16 cellular contexts compared by ENCODE assay signal in genomic region chr11:68867067-68867466, GRCh38. TPM values are rescaled to one million over a fixed set of nuclear protein-coding genes. Genes with fewer than 3 reads are reported as not detected.
DNase-seq lines count a peak whose midpoint lies in the region; FAIRE-seq and TF ChIP-seq lines count a peak whose summit lies in the region.
"Had no signal": no experiment of that assay in that cellular context is flagged by ENCODE, and none has a peak within 500 bp of the region (broad histone marks: within the 10 kb centered on the region; RNA-seq: fewer than 3 reads in every experiment).

No MANE protein-coding gene starts in this region.

- TF ChIP-seq EP300 in H1 (IDR thresholded peaks at IDR 0.05; ENCODE audit: borderline replicate concordance in 1 of 2, low read depth in 2 of 2, low read length in 2 of 2) (no peak), stomach (IDR thresholded peaks at IDR 0.05) (no peak)

- H3K27me3 ChIP-seq in BE2C (no peaks in the 10 kb centered on the region), H1 (replicated peaks in 1 of 4; ENCODE audit: control insufficient read depth in 3 of 4, extremely low read depth in 1 of 4, insufficient read depth in 3 of 4, low read length in 3 of 4) (peaks cover 0 to 3% (median 0%) of the 10 kb centered on the region in 4 experiments; a peak in 2 of 7 replicates), stomach (no peaks in the 10 kb centered on the region), esophagus squamous epithelium (no peaks in the 10 kb centered on the region)
- peaks cover 0 to 34% (median 22%) of the 10 kb centered on the region in 11 experiments; a peak in 15 of 22 replicates for H3K27me3 ChIP-seq in BLaER1 treated with 17β-estradiol and CSF1 and Interleukin-3, amounts not matched to agents 10 nM and 100 nM

- TF ChIP-seq CTCF in BE2C (IDR thresholded peaks at IDR 0.05; ENCODE audit: low read depth, low read length): no peak
- no peak for TF ChIP-seq CTCF in H1 (IDR thresholded peaks at IDR 0.05; ENCODE audit: control extremely low read depth in 1 of 3, insufficient read depth in 1 of 3, low read depth in 1 of 3, low read length in 3 of 3)
- no peak for TF ChIP-seq CTCF in stomach (IDR thresholded peaks at IDR 0.05)
- TF ChIP-seq CTCF in esophagus squamous epithelium (IDR thresholded peaks at IDR 0.05): no peak

- DNase-seq in BE2C (peak; percentile 52), H1 (ENCODE audit: low read depth in 1 of 2, low spot score in 2 of 2) (no peak), posterior vena cava (ENCODE audit: low spot score) (peak; percentile 78), stomach (no peak), esophagus squamous epithelium (lab: John Stamatoyannopoulos, UW) (no peak), DMS79 treated with DMSO at 0.1 percent for 48 hours (lab: John Stamatoyannopoulos, UW) (no peak)
- no peak for DNase-seq in activated naive CD4-positive, alpha-beta T cell treated with Interleukin-2 at 50 U/mL for 16 hours
- DNase-seq: CD4-positive, alpha-beta memory T cell; DMS153; DMS79; GF-D8; GOT3; IMR-90 had no signal

- H4K91ac ChIP-seq in H1 (replicated peaks; ENCODE audit: insufficient read length, low read length): no peak overlapping the region

- no peak overlapping the region for H4K5ac ChIP-seq in H1 (ENCODE audit: insufficient read length, low read depth, low read length)

- no peak overlapping the region for H4K8ac ChIP-seq in H1 (ENCODE audit: extremely low read depth, insufficient read depth, low read length)

- H2BK120ac ChIP-seq in H1 (replicated peaks; ENCODE audit: low read depth, low read length): no peak overlapping the region

- 89% methylated on average over 6 of the region's 6 CpGs; no CpG with 5 or more reads in 1 of the 2 experiments for WGBS in H1 (ENCODE audit: extremely low coverage in 1 of 2, insufficient coverage in 1 of 2, insufficient read length in 1 of 2, insufficient replicate concordance in 2 of 2, low coverage in 1 of 2, low lambda C conversion rate in 2 of 2, missing lambda C conversion rate in 1 of 2), 2 experiments
- 78 to 88% (median 83%) methylated on average over 6 of the region's 6 CpGs for WGBS in stomach, 5 donors
- WGBS in esophagus squamous epithelium, 2 donors: 75 to 81% methylated on average over 4 to 6 of the region's 6 CpGs

- TF ChIP-seq POLR2A in H1 (IDR thresholded peaks at IDR 0.05; ENCODE audit: control extremely low read depth in 1 of 2, low read depth in 2 of 2, low read length in 2 of 2) (no peak), stomach (IDR thresholded peaks at IDR 0.05) (no peak), esophagus squamous epithelium (IDR thresholded peaks at IDR 0.05) (no peak)

- no peak overlapping the region for H2BK5ac ChIP-seq in H1 (ENCODE audit: low read depth, low read length)

- no peaks in the 10 kb centered on the region for H3K79me1 ChIP-seq in H1 (ENCODE audit: low read depth, low read length)

- TF ChIP-seq RAD21 in H1 (IDR thresholded peaks at IDR 0.05 in 1 of 2, conservative IDR thresholded peaks at IDR 0.05 in 1 of 2; ENCODE audit: low read depth in 2 of 2, low read length in 2 of 2): no peak

- H3K4ac ChIP-seq in H1 (replicated peaks; ENCODE audit: insufficient read length, low read depth, low read length): peak overlapping the region; percentile 37

- no peaks in the 10 kb centered on the region for H3K79me2 ChIP-seq in H1 (ENCODE audit: control insufficient read depth in 1 of 2, insufficient read depth in 2 of 2, low read length in 2 of 2)

- intact Hi-C loops in posterior vena cava (cut with DNase I): no loop called here
- intact Hi-C loops in stomach (cut with DNase I; ENCODE audit: low total_unique reads): no loop called here
- intact Hi-C loops in esophagus squamous epithelium (cut with DNase I): no loop called here

- no peak overlapping the region for H3K27ac ChIP-seq in BLaER1 treated with 17β-estradiol and CSF1 and Interleukin-3, amounts not matched to agents 10 nM and 100 nM
- H3K27ac ChIP-seq in H1 (ENCODE audit: low read depth, low read length) (no peak overlapping the region), stomach (no peak overlapping the region), esophagus squamous epithelium (no peak overlapping the region)

- peaks cover 2% of the 10 kb centered on the region; the same call in 1 of the 2 replicates for H3K9me3 ChIP-seq in BE2C
- H3K9me3 ChIP-seq in BLaER1 treated with 17β-estradiol and CSF1 and Interleukin-3, amounts not matched to agents 10 nM and 100 nM (replicated peaks in 1 of 11): peaks cover 17 to 28% (median 24%) of the 10 kb centered on the region in 11 experiments
- no peaks in the 10 kb centered on the region for H3K9me3 ChIP-seq in H1 (ENCODE audit: insufficient read depth in 2 of 2, low read depth in 1 of 2, low read length in 1 of 2)
- peaks cover 0 to 7% (median 5%) of the 10 kb centered on the region in 4 donors for H3K9me3 ChIP-seq in stomach
- peaks cover 0 to 9% (median 8%) of the 10 kb centered on the region in 3 donors for H3K9me3 ChIP-seq in esophagus squamous epithelium

- H2AFZ ChIP-seq in H1 (ENCODE audit: low read length): no peak overlapping the region

- H2BK12ac ChIP-seq in H1 (ENCODE audit: low read depth, low read length): no peak overlapping the region

- CTCF ChIA-PET in H1 (lab: Charles Lee; ENCODE audit: partially characterized antibody): no interaction called here

- FAIRE-seq in H1 (lab: Jason Lieb, UNC): no peak
- FAIRE-seq: K562 had no signal

- no peak overlapping the region for H2AK5ac ChIP-seq in H1 (ENCODE audit: low read depth, low read length)

- H3K14ac ChIP-seq in H1 (ENCODE audit: insufficient read length): no peak overlapping the region

- H4K20me1 ChIP-seq in BLaER1 treated with 17β-estradiol and CSF1 and Interleukin-3, amounts not matched to agents 10 nM and 100 nM: peaks cover 0 to 13% (median 0%) of the 10 kb centered on the region in 11 experiments; a peak in 2 of 22 replicates
- no peaks in the 10 kb centered on the region for H4K20me1 ChIP-seq in H1 (replicated peaks in 1 of 2; ENCODE audit: control insufficient read depth in 1 of 2, insufficient read depth in 2 of 2, low read length in 2 of 2)

- H3K36me3 ChIP-seq in BE2C (no peaks in the 10 kb centered on the region), H1 (ENCODE audit: control insufficient read depth in 2 of 4, insufficient read depth in 4 of 4, low read length in 3 of 4) (no peaks in the 10 kb centered on the region), stomach (no peaks in the 10 kb centered on the region), esophagus squamous epithelium (no peaks in the 10 kb centered on the region)
- peaks cover 0 to 7% (median 5%) of the 10 kb centered on the region in 11 experiments; a peak in 4 of 22 replicates for H3K36me3 ChIP-seq in BLaER1 treated with 17β-estradiol and CSF1 and Interleukin-3, amounts not matched to agents 10 nM and 100 nM
- H3K36me3 ChIP-seq: HAP-1 had no signal

- no peak overlapping the region for H3K4me3 ChIP-seq in BE2C (ENCODE audit: low read depth, low read length)
- no peak overlapping the region for H3K4me3 ChIP-seq in BLaER1 treated with 17β-estradiol and CSF1 and Interleukin-3, amounts not matched to agents 10 nM and 100 nM
- H3K4me3 ChIP-seq in H1 (ENCODE audit: extremely low read depth in 1 of 4, insufficient read depth in 2 of 4, low read depth in 3 of 4, low read length in 4 of 4): no peak overlapping the region
- no peak overlapping the region for H3K4me3 ChIP-seq in stomach
- H3K4me3 ChIP-seq in esophagus squamous epithelium: no peak overlapping the region
- H3K4me3 ChIP-seq: HAP-1, K562 had no signal

- no peak overlapping the region for H3K9ac ChIP-seq in BLaER1 treated with 17β-estradiol and CSF1 and Interleukin-3, amounts not matched to agents 10 nM and 100 nM
- no peak overlapping the region for H3K9ac ChIP-seq in H1 (replicated peaks in 1 of 4; ENCODE audit: extremely low read depth in 1 of 4, low read depth in 3 of 4, low read length in 3 of 4)

- POLR2A ChIA-PET in H1 (lab: Charles Lee; ENCODE audit: partially characterized antibody): no interaction called here

- no peak overlapping the region for H2BK15ac ChIP-seq in H1 (ENCODE audit: low read length)

- no peak overlapping the region for H3K23ac ChIP-seq in H1 (ENCODE audit: insufficient read length)

- no peaks in the 10 kb centered on the region for H3K23me2 ChIP-seq in H1 (ENCODE audit: low read depth, low read length)

- H3K56ac ChIP-seq in H1 (replicated peaks; ENCODE audit: insufficient read length, low read depth, low read length): no peak overlapping the region

- no peak overlapping the region for H2BK20ac ChIP-seq in H1 (ENCODE audit: low read length)

- peak overlapping the region in 8 of 11 experiments; percentile 39 to 73 (median 53); a peak in 14 of 22 replicates for H3K4me2 ChIP-seq in BLaER1 treated with 17β-estradiol and CSF1 and Interleukin-3, amounts not matched to agents 10 nM and 100 nM
- no peak overlapping the region for H3K4me2 ChIP-seq in H1 (ENCODE audit: insufficient read depth in 1 of 2, low read depth in 2 of 2, low read length in 2 of 2)

- H3K4me1 ChIP-seq in BE2C (no peaks in the 10 kb centered on the region), H1 (replicated peaks in 1 of 4; ENCODE audit: control insufficient read depth in 3 of 4, insufficient read depth in 4 of 4, low read length in 3 of 4) (peaks cover 5 to 12% (median 6%) of the 10 kb centered on the region in 4 experiments; a peak in 6 of 7 replicates), stomach (peaks cover 4 to 26% (median 25%) of the 10 kb centered on the region in 4 donors), esophagus squamous epithelium (peaks cover 0 to 7% (median 0%) of the 10 kb centered on the region in 3 donors)
- H3K4me1 ChIP-seq in BLaER1 treated with 17β-estradiol and CSF1 and Interleukin-3, amounts not matched to agents 10 nM and 100 nM: peaks cover 18 to 48% (median 34%) of the 10 kb centered on the region in 10 experiments

- no peak overlapping the region for H3K18ac ChIP-seq in H1 (ENCODE audit: extremely low read depth, low read length)

RNA-seq across cellular contexts. Expression of gene CPT1A, which starts 25.4 kb away (rescaled TPM):
- polyA plus RNA-seq in BE2C (2012; ENCODE audit: insufficient read depth, insufficient read length, low read depth): 34.3 TPM
- total RNA-seq in H1 (2021; fragmentation: NEBNext Ultra II Directional; extraction: Animal tissue kit (Norgen Biotek cat#: 25700)): 9.6 and 12.2 TPM in 2 replicates
- 2.9 and 3.8 TPM in 2 replicates for polyA plus RNA-seq in H1 (2011; rRNA removed)
- polyA plus RNA-seq in H1 (2011; cell fraction: cytosol; rRNA removed): 3.0 TPM
- 5.9 TPM for polyA plus RNA-seq in H1 (2011; cell fraction: nucleus; rRNA removed)
- polyA plus RNA-seq in H1 (2012, experiment 1 of 2): 5.4 to 7.2 TPM (median 6.1 TPM) in 4 replicates
- polyA plus RNA-seq in H1 (2012, experiment 2 of 2): 2.6 TPM
- polyA plus RNA-seq in H1 (2013, experiment 1 of 2): 9.5 TPM
- polyA plus RNA-seq in H1 (2013, experiment 2 of 2): 10.8 TPM
- polyA minus RNA-seq in H1 (2011; rRNA and poly(A)+ RNA removed): 9.7 and 10.9 TPM in 2 replicates
- polyA minus RNA-seq in H1 (2011; cell fraction: cytosol; rRNA and poly(A)+ RNA removed): 5.1 TPM
- polyA minus RNA-seq in H1 (2011; cell fraction: nucleus; rRNA and poly(A)+ RNA removed): 6.4 TPM
- 100 to 1,000 TPM in 1 of 2 donors, 10 to 100 TPM in 1; 62.3 to 127 TPM for total RNA-seq in posterior vena cava
- total RNA-seq in stomach: 100 to 1,000 TPM in 1 of 5 donors, 10 to 100 TPM in 4; 17.0 to 103 (median 61.7) TPM
- polyA plus RNA-seq in stomach: 10 to 100 TPM in 2 of 3 donors, 1 to 10 TPM in 1; 7.0 to 10.5 (median 10.3) TPM
- 10 to 100 TPM; 14.7 to 56.1 (median 27.6) TPM for total RNA-seq in esophagus squamous epithelium

RNA-seq across cellular contexts. Expression of gene MRPL21, which starts 36.6 kb away (rescaled TPM):
- 426 TPM for polyA plus RNA-seq in BE2C (2012; ENCODE audit: insufficient read depth, insufficient read length, low read depth)
- 103 and 107 TPM in 2 replicates for total RNA-seq in H1 (2021; fragmentation: NEBNext Ultra II Directional; extraction: Animal tissue kit (Norgen Biotek cat#: 25700))
- polyA plus RNA-seq in H1 (2011; rRNA removed) (72.0 and 102 TPM in 2 replicates), stomach (100 to 1,000 TPM in 1 of 3 donors, 10 to 100 TPM in 2; 92.1 to 112 (median 93.1) TPM)
- 103 TPM for polyA plus RNA-seq in H1 (2011; cell fraction: cytosol; rRNA removed)
- 65.0 TPM for polyA plus RNA-seq in H1 (2011; cell fraction: nucleus; rRNA removed)
- polyA plus RNA-seq in H1 (2012, experiment 1 of 2): 87.9 to 110 TPM (median 103 TPM) in 4 replicates
- 154 TPM for polyA plus RNA-seq in H1 (2012, experiment 2 of 2)
- polyA plus RNA-seq in H1 (2013, experiment 1 of 2): 114 TPM
- 114 TPM for polyA plus RNA-seq in H1 (2013, experiment 2 of 2)
- 33.9 and 40.8 TPM in 2 replicates for polyA minus RNA-seq in H1 (2011; rRNA and poly(A)+ RNA removed)
- 27.4 TPM for polyA minus RNA-seq in H1 (2011; cell fraction: cytosol; rRNA and poly(A)+ RNA removed)
- polyA minus RNA-seq in H1 (2011; cell fraction: nucleus; rRNA and poly(A)+ RNA removed): 44.7 TPM
- total RNA-seq in posterior vena cava (10 to 100 TPM; 44.9 to 47.5 TPM), stomach (100 to 1,000 TPM in 2 of 5 donors, 10 to 100 TPM in 3; 30.6 to 185 (median 56.7) TPM), esophagus squamous epithelium (10 to 100 TPM; 39.7 to 81.5 (median 48.6) TPM)

RNA-seq across cellular contexts. Expression of gene IGHMBP2, which starts 36.6 kb away (rescaled TPM):
- 52.6 TPM for polyA plus RNA-seq in BE2C (2012; ENCODE audit: insufficient read depth, insufficient read length, low read depth)
- total RNA-seq in H1 (2021; fragmentation: NEBNext Ultra II Directional; extraction: Animal tissue kit (Norgen Biotek cat#: 25700)): 17.6 and 19.1 TPM in 2 replicates
- polyA plus RNA-seq in H1 (2011; rRNA removed): 8.4 and 11.5 TPM in 2 replicates
- polyA plus RNA-seq in H1 (2011; cell fraction: cytosol; rRNA removed): 8.8 TPM
- 43.3 TPM for polyA plus RNA-seq in H1 (2011; cell fraction: nucleus; rRNA removed)
- polyA plus RNA-seq in H1 (2012, experiment 1 of 2): 12.0 to 13.5 TPM (median 12.3 TPM) in 4 replicates
- polyA plus RNA-seq in H1 (2012, experiment 2 of 2): 9.2 TPM
- polyA plus RNA-seq in H1 (2013, experiment 1 of 2): 8.5 TPM
- polyA plus RNA-seq in H1 (2013, experiment 2 of 2): 8.0 TPM
- 22.9 and 25.7 TPM in 2 replicates for polyA minus RNA-seq in H1 (2011; rRNA and poly(A)+ RNA removed)
- 15.8 TPM for polyA minus RNA-seq in H1 (2011; cell fraction: cytosol; rRNA and poly(A)+ RNA removed)
- polyA minus RNA-seq in H1 (2011; cell fraction: nucleus; rRNA and poly(A)+ RNA removed): 38.1 TPM
- 10 to 100 TPM; 18.3 to 18.4 TPM for total RNA-seq in posterior vena cava
- 100 to 1,000 TPM in 1 of 5 donors, 10 to 100 TPM in 3, 1 to 10 TPM in 1; 8.8 to 133 (median 25.6) TPM for total RNA-seq in stomach
- 10 to 100 TPM in 2 of 3 donors, 1 to 10 TPM in 1; 9.2 to 14.2 (median 11.3) TPM for polyA plus RNA-seq in stomach
- total RNA-seq in esophagus squamous epithelium: 10 to 100 TPM in 3 of 4 donors, 1 to 10 TPM in 1; 9.7 to 15.3 (median 12.8) TPM

Comparison
In these comparisons a context has a peak if more than half of its experiments do, and no peak if none do; other contexts are left out.
1. DNase-seq: peak in BE2C (single experiment) and posterior vena cava (single experiment); none in H1 (0 of 2), stomach (single experiment), activated naive CD4-positive, alpha-beta T cell treated with Interleukin-2 at 50 U/mL for 16 hours (single experiment), esophagus squamous epithelium (single experiment) and DMS79 treated with DMSO at 0.1 percent for 48 hours (single experiment).
2. H3K4me2 ChIP-seq: peak in BLaER1 treated with 17β-estradiol and CSF1 and Interleukin-3, amounts not matched to agents 10 nM and 100 nM (8 of 11); none in H1 (0 of 2).